Comparison of ENCODE assay signal across 27 cellular contexts in genomic region chr22:19916006-19916405, GRCh38.
"Had no signal": no experiment of that assay in that cellular context is flagged by ENCODE, and none has a peak within 500 bp of the region (broad histone marks: within the 10 kb centered on the region; RNA-seq: fewer than 3 reads in every experiment).

No MANE protein-coding gene starts in this region.

- H3K9me3 Mint-ChIP-seq: activated CD4-positive, alpha-beta T cell treated with anti-CD3 and anti-CD28 coated beads, Interleukin-2, amount 10 ng/mL, durations not matched to agents 24 days and 14 days; activated naive CD4-positive, alpha-beta T cell treated with anti-CD3 and anti-CD28 coated beads, Interleukin-2, amount 50 U/mL, for 72 hours; activated naive CD8-positive, alpha-beta T cell treated with anti-CD3 and anti-CD28 coated beads, Interleukin-2, amount 50 U/mL, for 24 hours; activated T-cell treated with anti-CD3 and anti-CD28 coated beads, Interleukin-2, amount 50 U/mL, for 4 hours had no signal

- ATAC-seq: activated CD8-positive, alpha-beta memory T cell treated with anti-CD3 and anti-CD28 coated beads, Interleukin-2, amount 10 ng/mL, durations not matched to agents 7 days and 5 days; activated naive CD4-positive, alpha-beta T cell treated with anti-CD3 and anti-CD28 coated beads, Interleukin-2, amount 50 U/mL, for 72 hours; activated naive CD8-positive, alpha-beta T cell treated with anti-CD3 and anti-CD28 coated beads, Interleukin-2, amount 50 U/mL, for 24 hours; activated T-cell treated with anti-CD3 and anti-CD28 coated beads, Interleukin-2, amount 50 U/mL, for 4 hours; body of pancreas; PC-3; T-helper 17 cell had no signal

- H3K4me1 Mint-ChIP-seq: activated B cell treated with CpG ODN at 0.5 μM for 24 hours; activated CD4-positive, alpha-beta T cell treated with anti-CD3 and anti-CD28 coated beads, Interleukin-2, amount 10 ng/mL, durations not matched to agents 24 days and 14 days; activated CD8-positive, alpha-beta memory T cell treated with anti-CD3 and anti-CD28 coated beads, Interleukin-2, amount 10 ng/mL, durations not matched to agents 7 days and 5 days; activated naive CD8-positive, alpha-beta T cell treated with anti-CD3 and anti-CD28 coated beads, Interleukin-2, amount 50 U/mL, for 24 hours; T-helper 17 cell had no signal

- H3K4me3 ChIP-seq: ascending aorta, body of pancreas had no signal

- H3K27me3 ChIP-seq: ascending aorta, body of pancreas had no signal

- H3K27ac ChIP-seq: ascending aorta, body of pancreas had no signal

- DNase-seq: activated B cell treated with CpG ODN at 0.5 μM for 24 hours; activated CD4-positive, alpha-beta T cell treated with anti-CD3 and anti-CD28 coated beads for 1 hour; activated CD4-positive, alpha-beta T cell treated with anti-CD3 and anti-CD28 coated beads, Interleukin-2, amount 10 ng/mL, durations not matched to agents 24 days and 14 days; activated CD4-positive, alpha-beta T cell treated with anti-CD3 and anti-CD28 coated beads, Interleukin-2, amount 50 U/mL, for 48 hours; activated CD8-positive, alpha-beta memory T cell treated with anti-CD3 and anti-CD28 coated beads, Interleukin-2, amount 10 ng/mL, durations not matched to agents 7 days and 5 days; activated effector memory CD4-positive, alpha-beta T cell treated with anti-CD3 and anti-CD28 coated beads, Interleukin-2, amount 50 U/mL, for 16 hours; activated naive CD4-positive, alpha-beta T cell treated with Interleukin-2 at 50 U/mL for 16 hours; activated naive CD8-positive, alpha-beta T cell treated with anti-CD3 and anti-CD28 coated beads, Interleukin-2, amount 50 U/mL, for 24 hours; activated T-cell treated with anti-CD3 and anti-CD28 coated beads, Interleukin-2, amount 50 U/mL, for 4 hours; amniotic stem cell; body of pancreas; IMR-90; KG1; NCI-H1105 treated with DMSO at 0.1 percent for 48 hours; NCI-H1436 treated with DMSO at 0.1 percent for 48 hours; NCI-H187; NCI-H2081; NCI-H510A treated with DMSO at 0.1 percent for 48 hours; NCI-H69; NK-92 treated with Interleukin-12 subunit alpha and Interleukin-12 subunit beta, amount 100 ng/mL, for 24 hours; PC-3; SHP77 treated with DMSO at 0.1 percent for 48 hours; T-helper 17 cell; T-helper 9 cell had no signal

- FAIRE-seq: RCC 7860 had no signal

- H3K9me3 ChIP-seq: ascending aorta, body of pancreas had no signal

- H3K27ac Mint-ChIP-seq: activated B cell treated with CpG ODN at 0.5 μM for 24 hours; activated CD4-positive, alpha-beta T cell treated with anti-CD3 and anti-CD28 coated beads, Interleukin-2, amount 10 ng/mL, durations not matched to agents 24 days and 14 days; activated CD8-positive, alpha-beta memory T cell treated with anti-CD3 and anti-CD28 coated beads, Interleukin-2, amount 10 ng/mL, durations not matched to agents 7 days and 5 days; activated naive CD4-positive, alpha-beta T cell treated with anti-CD3 and anti-CD28 coated beads, Interleukin-2, amount 50 U/mL, for 72 hours; activated naive CD8-positive, alpha-beta T cell treated with anti-CD3 and anti-CD28 coated beads, Interleukin-2, amount 50 U/mL, for 24 hours; T-helper 17 cell had no signal

- H3K4me1 ChIP-seq: ascending aorta, body of pancreas had no signal

- H3K4me3 Mint-ChIP-seq: activated B cell treated with CpG ODN at 0.5 μM for 24 hours; activated CD4-positive, alpha-beta T cell treated with anti-CD3 and anti-CD28 coated beads, Interleukin-2, amount 10 ng/mL, durations not matched to agents 24 days and 14 days; activated CD8-positive, alpha-beta memory T cell treated with anti-CD3 and anti-CD28 coated beads, Interleukin-2, amount 10 ng/mL, durations not matched to agents 7 days and 5 days; activated naive CD8-positive, alpha-beta T cell treated with anti-CD3 and anti-CD28 coated beads, Interleukin-2, amount 50 U/mL, for 24 hours; activated T-cell treated with anti-CD3 and anti-CD28 coated beads, Interleukin-2, amount 50 U/mL, for 4 hours; T-helper 17 cell had no signal

- H3K27me3 Mint-ChIP-seq: activated B cell treated with CpG ODN at 0.5 μM for 24 hours; activated CD4-positive, alpha-beta T cell treated with anti-CD3 and anti-CD28 coated beads, Interleukin-2, amount 10 ng/mL, durations not matched to agents 24 days and 14 days; activated CD8-positive, alpha-beta memory T cell treated with anti-CD3 and anti-CD28 coated beads, Interleukin-2, amount 10 ng/mL, durations not matched to agents 7 days and 5 days; activated naive CD8-positive, alpha-beta T cell treated with anti-CD3 and anti-CD28 coated beads, Interleukin-2, amount 50 U/mL, for 24 hours; T-helper 17 cell had no signal
